In the genomic region with DNA sequence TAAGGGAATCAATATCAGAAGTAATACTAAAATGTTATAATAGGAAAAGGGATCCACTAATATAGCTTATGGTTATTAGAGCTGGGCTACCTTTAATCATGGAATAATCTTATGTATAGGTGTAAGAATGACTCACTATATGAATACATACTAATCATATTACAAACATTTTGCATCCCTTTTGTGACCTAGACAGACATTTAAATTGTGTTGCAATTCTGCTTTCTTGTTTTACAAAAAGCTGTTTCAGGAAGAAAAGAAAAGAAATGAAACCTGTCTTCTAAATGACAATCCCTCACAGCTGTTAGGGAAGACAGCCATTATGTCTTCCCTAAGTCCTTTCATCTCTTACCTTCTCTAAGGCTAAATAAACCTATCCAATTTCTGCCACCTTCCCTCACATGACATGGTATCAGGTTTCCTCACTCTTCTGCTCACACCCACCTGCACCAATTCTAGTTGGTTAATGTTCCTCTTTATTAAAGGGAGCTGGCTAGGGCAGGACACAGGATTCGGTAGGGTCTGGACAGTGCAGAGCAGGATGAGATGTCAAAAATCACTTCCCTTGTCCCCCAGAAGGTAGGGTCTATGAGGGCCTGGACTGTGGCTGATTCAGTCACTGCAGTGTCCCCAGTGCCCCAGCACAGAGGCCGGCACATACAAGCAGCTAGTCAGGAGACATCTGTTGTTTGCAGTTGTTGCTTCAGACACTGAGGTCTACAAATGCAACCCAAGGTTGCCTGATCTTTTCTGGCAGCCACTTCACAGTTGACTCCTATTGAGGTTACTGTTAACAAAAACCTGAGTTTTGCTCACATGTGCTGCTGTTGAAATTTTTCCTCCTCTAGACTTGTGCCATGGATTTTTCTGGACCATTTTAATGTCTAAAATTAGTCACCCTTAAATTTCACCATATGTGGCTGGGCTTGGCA, we compare ENCODE assay signal across 8 cellular contexts. TPM values are rescaled to one million over a fixed set of nuclear protein-coding genes. Genes with fewer than 3 reads are reported as not detected.
DNase-seq lines count a peak whose midpoint lies in the region; ATAC-seq, FAIRE-seq and TF ChIP-seq lines count a peak whose summit lies in the region.

No MANE protein-coding gene starts in this region.

- H3K4me1 ChIP-seq in CD8-positive, alpha-beta T cell (ENCODE audit: insufficient read depth, low read length) = peaks cover 31% of the 10 kb centered on the region
- H3K4me1 ChIP-seq in right lobe of liver (peaks cover 0 to 33% (median 2%) of the 10 kb centered on the region in 4 donors), kidney (ENCODE audit: control insufficient read depth in 1 of 2, insufficient read depth in 1 of 2, low read depth in 1 of 2, low read length in 2 of 2) (peaks cover 5 to 10% of the 10 kb centered on the region in 2 donors)

- TF ChIP-seq CTCF in CD8-positive, alpha-beta T cell (IDR thresholded peaks at IDR 0.05) = no peak
- no peak for TF ChIP-seq CTCF in WERI-Rb-1 (IDR thresholded peaks at IDR 0.05; ENCODE audit: low read depth, low read length)
- no peak for TF ChIP-seq CTCF in right lobe of liver (IDR thresholded peaks at IDR 0.05)
- no peak for TF ChIP-seq CTCF in kidney (IDR thresholded peaks at IDR 0.05; ENCODE audit: borderline replicate concordance, extremely low read depth, insufficient read depth)

- no peak for TF ChIP-seq POLR2A in right lobe of liver (IDR thresholded peaks at IDR 0.05)

- no peak for ATAC-seq in CD8-positive, alpha-beta T cell
- ATAC-seq in right lobe of liver (peak; percentile 56 to 67 (median 62)), GM19463 (IDR thresholded peaks at IDR 0.05; ENCODE audit: unreplicated experiment) (no peak), GM21526 (IDR thresholded peaks at IDR 0.05; ENCODE audit: low FRiP score, unreplicated experiment) (no peak)

- H3K36me3 Mint-ChIP-seq in CD8-positive, alpha-beta T cell = peaks cover 38% of the 10 kb centered on the region

- FAIRE-seq in kidney (lab: Jason Lieb, UNC) = no peak

- H3K4me3 Mint-ChIP-seq in CD8-positive, alpha-beta T cell = no peak overlapping the region

- intact Hi-C loops in CD8-positive, alpha-beta T cell (cut with DNase I, micrococcal nuclease) = loop anchor here in 1 of 2 experiments (10.0 kb wide), 2 partner anchors 677 to 977 kb away; a partner anchor contains a TSS
- intact Hi-C loops in right lobe of liver (cut with DNase I) = loop anchor here in 1 of 2 donors (10.0 kb wide), 2 partner anchors 67 to 197 kb away; a partner anchor contains a TSS
- intact Hi-C loops in kidney (cut with DNase I) = no loop called here

- no peak overlapping the region for H3K27ac ChIP-seq in CD8-positive, alpha-beta T cell (ENCODE audit: low read depth, low read length)
- peak overlapping the region; percentile 63 for H3K27ac ChIP-seq in WERI-Rb-1
- peak overlapping the region in 2 of 3 donors; percentile 18 to 73 for H3K27ac ChIP-seq in right lobe of liver
- H3K27ac ChIP-seq in kidney (ENCODE audit: low read depth in 2 of 2, low read length in 2 of 2) = no peak overlapping the region

- no peak overlapping the region for H3K4me3 ChIP-seq in CD8-positive, alpha-beta T cell (ENCODE audit: low read depth, low read length)
- H3K4me3 ChIP-seq in WERI-Rb-1 (ENCODE audit: low read depth, low read length) (no peak overlapping the region), right lobe of liver (no peak overlapping the region), kidney (ENCODE audit: low read length in 2 of 2) (no peak overlapping the region)

- H3K27me3 Mint-ChIP-seq in CD8-positive, alpha-beta T cell (ENCODE audit: low read depth) = no peaks in the 10 kb centered on the region

- H3K27me3 ChIP-seq in CD8-positive, alpha-beta T cell (ENCODE audit: insufficient read depth, low read length) = no peaks in the 10 kb centered on the region
- H3K27me3 ChIP-seq in WERI-Rb-1 (ENCODE audit: insufficient read depth, low read depth, severe bottlenecking) = no peaks in the 10 kb centered on the region
- no peaks in the 10 kb centered on the region for H3K27me3 ChIP-seq in right lobe of liver

- no peak overlapping the region for H3K9ac ChIP-seq in kidney (ENCODE audit: low read length in 2 of 2)

- H3K4me1 Mint-ChIP-seq in CD8-positive, alpha-beta T cell (ENCODE audit: low read depth) = peaks cover 79% of the 10 kb centered on the region

- DNase-seq in CD8-positive, alpha-beta T cell = no peak
- DNase-seq in NCI-H1092 (lab: John Stamatoyannopoulos, UW) (peak; percentile 37), WERI-Rb-1 (peak; percentile 34), right lobe of liver (peak; percentile 42 to 78 (median 74)), kidney (no peak)
- no peak for DNase-seq in stimulated activated CD4-positive, alpha-beta T cell treated with anti-CD3 and anti-CD28 coated beads, Interleukin-15, amount 100 ng/mL, for 24 hours

- CTCF ChIA-PET in CD8-positive, alpha-beta T cell (lab: Charles Lee) = interaction anchor here (0.6 to 5.0 kb wide), 3 partner anchors 8 to 196 kb away, joined by 4 to 24 read pairs (median 8); no protein-coding TSS in a partner anchor

- 20% methylated on average over 2 of the region's 2 CpGs for WGBS in right lobe of liver (ENCODE audit: insufficient coverage, low coverage, low lambda C conversion rate, missing lambda C conversion rate)

- POLR2A ChIA-PET in CD8-positive, alpha-beta T cell (lab: Charles Lee) = interaction anchor here (0.6 to 2.3 kb wide), 6 partner anchors 9 to 197 kb away, joined by 3 to 6 read pairs (median 4); a partner anchor contains a TSS

- H3K36me3 ChIP-seq in CD8-positive, alpha-beta T cell (ENCODE audit: insufficient read depth, low read length) = no peaks in the 10 kb centered on the region
- H3K36me3 ChIP-seq in WERI-Rb-1 (peaks cover 7% of the 10 kb centered on the region), right lobe of liver (no peaks in the 10 kb centered on the region), kidney (ENCODE audit: control insufficient read depth in 1 of 2, insufficient read depth in 2 of 2, low read length in 2 of 2) (no peaks in the 10 kb centered on the region)

- H3K27ac Mint-ChIP-seq in CD8-positive, alpha-beta T cell = peak overlapping the region; percentile 78

- H3K9me3 Mint-ChIP-seq in CD8-positive, alpha-beta T cell = no peaks in the 10 kb centered on the region

- no peaks in the 10 kb centered on the region for H3K9me3 ChIP-seq in CD8-positive, alpha-beta T cell (ENCODE audit: low read length)
- no peaks in the 10 kb centered on the region for H3K9me3 ChIP-seq in WERI-Rb-1 (ENCODE audit: severe bottlenecking)
- no peaks in the 10 kb centered on the region for H3K9me3 ChIP-seq in right lobe of liver
- H3K9me3 ChIP-seq in kidney (ENCODE audit: control insufficient read depth in 1 of 2, low read length in 2 of 2) = no peaks in the 10 kb centered on the region

RNA-seq across cellular contexts. Expression of a gene that starts 3.8 kb away (rescaled TPM):
- 10 to 100 TPM; 26.6 to 27.6 TPM for total RNA-seq in CD8-positive, alpha-beta T cell
- 100 to 1,000 TPM in 4 of 6 experiments, 10 to 100 TPM in 2; 65.0 to 153 (median 116) TPM for total RNA-seq in right lobe of liver
- 93.7 TPM for total RNA-seq in kidney
- polyA plus RNA-seq in kidney (ENCODE audit: insufficient read depth, low read depth, low replicate concordance) = 128 TPM

Comparison
In these comparisons a context has a peak if more than half of its experiments do, and no peak if none do; other contexts are left out.
1. ATAC-seq: peak in right lobe of liver (4 of 4); none in CD8-positive, alpha-beta T cell (single experiment), GM19463 (single experiment) and GM21526 (single experiment).
2. DNase-seq: peak in NCI-H1092 (single experiment), WERI-Rb-1 (single experiment) and right lobe of liver (3 of 3); none in CD8-positive, alpha-beta T cell (0 of 7), stimulated activated CD4-positive, alpha-beta T cell treated with anti-CD3 and anti-CD28 coated beads, Interleukin-15, amount 100 ng/mL, for 24 hours (single experiment) and kidney (single experiment).
3. H3K27ac ChIP-seq: peak in WERI-Rb-1 (single experiment) and right lobe of liver (2 of 3); none in CD8-positive, alpha-beta T cell (single experiment) and kidney (0 of 2).